Comparison of ENCODE assay signal across 16 cellular contexts in the genomic region with DNA sequence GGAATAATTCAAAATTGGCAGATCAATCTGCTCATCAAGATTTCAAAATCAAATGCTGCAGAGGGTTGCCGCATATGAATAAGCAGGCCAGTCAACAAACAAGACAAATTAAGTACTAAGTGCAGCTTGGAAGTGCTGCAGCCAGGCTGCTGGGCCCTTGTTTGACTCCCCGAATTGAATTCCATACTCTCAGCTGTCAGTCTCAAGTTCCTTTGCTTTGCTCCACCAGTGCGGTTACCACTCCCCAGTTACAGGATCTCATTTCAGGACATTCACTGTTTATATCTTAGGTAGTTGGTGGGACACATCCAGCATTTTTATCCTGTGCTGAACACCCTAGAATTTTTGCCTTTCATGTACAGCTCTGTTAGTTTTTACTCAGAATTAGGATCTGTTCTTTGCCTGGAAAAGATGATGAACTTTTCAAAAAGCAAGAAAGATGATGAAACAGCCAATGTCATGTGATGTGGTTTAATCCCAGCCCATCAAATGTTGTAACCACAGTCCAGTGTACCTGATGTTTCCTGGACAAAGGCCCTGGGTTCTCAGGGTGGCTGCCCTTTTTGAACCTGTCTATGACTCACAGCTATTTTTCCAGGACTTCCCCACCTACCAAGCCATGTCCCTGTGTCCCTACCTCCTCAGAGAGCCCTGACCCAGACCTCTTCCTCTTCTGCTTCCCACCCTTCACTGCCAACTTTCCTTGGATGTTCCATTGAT.
DNase-seq lines count a peak whose midpoint lies in the region; ATAC-seq and TF ChIP-seq lines count a peak whose summit lies in the region.
"Had no signal": no experiment of that assay in that cellular context is flagged by ENCODE, and none has a peak within 500 bp of the region (broad histone marks: within the 10 kb centered on the region; RNA-seq: fewer than 3 reads in every experiment).

No MANE protein-coding gene starts in this region.

- H3K4me3 ChIP-seq in epithelial cell of proximal tubule (ENCODE audit: low read depth, low read length) (no peak overlapping the region), lower lobe of right lung (no peak overlapping the region), tibial nerve (no peak overlapping the region)
- H3K4me3 ChIP-seq: HAP-1, prostate gland had no signal

- WGBS in tibial nerve, 2 donors = 74 to 86% methylated on average over 3 of the region's 3 CpGs

- peak overlapping the region; percentile 9 for H3K27ac ChIP-seq in lower lobe of right lung
- peak overlapping the region in 3 of 4 donors; percentile 18 to 78 (median 75) for H3K27ac ChIP-seq in tibial nerve
- H3K27ac ChIP-seq: prostate gland had no signal

- H3K27me3 ChIP-seq in lower lobe of right lung (ENCODE audit: low read depth) (no peaks in the 10 kb centered on the region), tibial nerve (no peaks in the 10 kb centered on the region)

- TF ChIP-seq EP300 in tibial nerve (IDR thresholded peaks at IDR 0.05) = peak in 1 of 2 donors; percentile 86

- peak; percentile 13 for DNase-seq in LoVo (ENCODE audit: low spot score)
- peak; percentile 56 for DNase-seq in epithelial cell of proximal tubule (ENCODE audit: low read depth)
- DNase-seq in lower lobe of right lung = no peak
- peak; percentile 39 to 77 for DNase-seq in tibial nerve (ENCODE audit: low spot score in 2 of 2)
- no peak for DNase-seq in NCI-H2081 treated with DMSO at 0.1 percent for 48 hours (lab: John Stamatoyannopoulos, UW)
- DNase-seq: activated CD4-positive, alpha-beta T cell treated with anti-CD3 and anti-CD28 coated beads, Interleukin-2, amount 50 U/mL, for 4 hours; CD8-positive, alpha-beta memory T cell; GDM1; NCI-H526 treated with DMSO at 0.1 percent for 48 hours; stimulated activated CD4-positive, alpha-beta T cell treated with anti-CD3 and anti-CD28 coated beads, Interleukin-4, amount 100 ng/mL, for 24 hours had no signal

- TF ChIP-seq POLR2A in tibial nerve (IDR thresholded peaks at IDR 0.05) = no peak

- TF ChIP-seq CTCF in epithelial cell of proximal tubule (conservative IDR thresholded peaks at IDR 0.05; ENCODE audit: low read depth, low read length) = no peak
- TF ChIP-seq CTCF in lower lobe of right lung (IDR thresholded peaks at IDR 0.05) = no peak
- TF ChIP-seq CTCF in tibial nerve (IDR thresholded peaks at IDR 0.05) = no peak

- intact Hi-C loops in lower lobe of right lung (cut with DNase I) = no loop called here

- no peaks in the 10 kb centered on the region for H3K9me3 ChIP-seq in lower lobe of right lung
- no peaks in the 10 kb centered on the region for H3K9me3 ChIP-seq in tibial nerve
- H3K9me3 ChIP-seq: HAP-1, prostate gland had no signal

- ATAC-seq in lower lobe of right lung (peak in 1 of 2 donors; percentile 60), HG03039 (IDR thresholded peaks at IDR 0.05; ENCODE audit: unreplicated experiment) (no peak), GM21786 (IDR thresholded peaks at IDR 0.05; ENCODE audit: unreplicated experiment) (no peak), HG03135 (IDR thresholded peaks at IDR 0.05; ENCODE audit: unreplicated experiment) (no peak)
- ATAC-seq: stimulated activated memory B cell treated with anti-CD40 and anti-IgM and Interleukin-4, amounts not matched to agents 10 μg/mL and 1 μg/mL and 100 μg/mL, for 72 hours had no signal

- H3K4me1 ChIP-seq in lower lobe of right lung = no peaks in the 10 kb centered on the region
- peaks cover 0 to 48% (median 15%) of the 10 kb centered on the region in 4 donors for H3K4me1 ChIP-seq in tibial nerve
- H3K4me1 ChIP-seq: HAP-1, prostate gland had no signal

- H3K36me3 ChIP-seq in lower lobe of right lung (no peaks in the 10 kb centered on the region), tibial nerve (no peaks in the 10 kb centered on the region)
- H3K36me3 ChIP-seq: HAP-1, prostate gland had no signal

Comparison
In these comparisons a context has a peak if more than half of its experiments do, and no peak if none do; other contexts are left out.
1. DNase-seq: peak in LoVo (single experiment), epithelial cell of proximal tubule (single experiment) and tibial nerve (2 of 2); none in lower lobe of right lung (single experiment) and NCI-H2081 treated with DMSO at 0.1 percent for 48 hours (single experiment).